ENCODE assay signal across 1 cellular context in genomic region chr6:7535498-7535897, GRCh38.
TF ChIP-seq lines count a peak whose summit lies in the region.

No MANE protein-coding gene starts in this region.

TF ChIP-seq in IMR-90, 13 proteins besides CTCF, POLR2A, EP300 and RAD21:
- TF ChIP-seq RFX5 (IDR thresholded peaks at IDR 0.05; ENCODE audit: low read depth, low read length) (no peak), BHLHE40 (IDR thresholded peaks at IDR 0.05; ENCODE audit: low read depth, low read length) (peak; percentile 13; the same call in 1 of the 2 replicates), RCOR1 (IDR thresholded peaks at IDR 0.05; ENCODE audit: insufficient replicate concordance, low read length) (no peak), SMC3 (IDR thresholded peaks at IDR 0.05; ENCODE audit: low read depth, low read length) (no peak), MAZ (IDR thresholded peaks at IDR 0.05; ENCODE audit: borderline replicate concordance, low read depth, low read length) (no peak), MXI1 (IDR thresholded peaks at IDR 0.05; ENCODE audit: borderline replicate concordance, low read depth, low read length) (no peak)
